7 cellular contexts compared by ENCODE assay signal in genomic region chr4:188695261-188695660, GRCh38.
"Had no signal": no experiment of that assay in that cellular context is flagged by ENCODE, and none has a peak within 500 bp of the region (broad histone marks: within the 10 kb centered on the region; RNA-seq: fewer than 3 reads in every experiment).

No MANE protein-coding gene starts in this region.

- H3K27ac ChIP-seq: HL-60 had no signal

- H3K27me3 Mint-ChIP-seq: IgD-negative memory B cell had no signal

- H3K4me3 Mint-ChIP-seq: IgD-negative memory B cell had no signal

- ATAC-seq: HepG2, K562 had no signal

- H3K27ac Mint-ChIP-seq: IgD-negative memory B cell had no signal

- H3K36me3 Mint-ChIP-seq: IgD-negative memory B cell had no signal

- H3K4me3 ChIP-seq: K562 had no signal

- FAIRE-seq: HepG2, HTR-8/SVneo, K562 had no signal

- DNase-seq: IMR-90, KBM-7 had no signal

- H3K4me1 Mint-ChIP-seq: IgD-negative memory B cell had no signal
